In genomic region chr17:66947311-66947710, GRCh38 we compare ENCODE assay signal across 20 cellular contexts. TPM values are rescaled to one million over a fixed set of nuclear protein-coding genes. Genes with fewer than 3 reads are reported as not detected.
"Had no signal": no experiment of that assay in that cellular context is flagged by ENCODE, and none has a peak within 500 bp of the region (broad histone marks: within the 10 kb centered on the region; RNA-seq: fewer than 3 reads in every experiment).

No MANE protein-coding gene starts in this region.

- H3K27me3 ChIP-seq: right atrium auricular region, upper lobe of left lung had no signal

- H3K4me1 Mint-ChIP-seq: activated CD8-positive, alpha-beta memory T cell treated with anti-CD3 and anti-CD28 coated beads, Interleukin-2, amount 10 ng/mL, durations not matched to agents 7 days and 5 days had no signal

- H3K4me3 Mint-ChIP-seq: activated CD4-positive, alpha-beta memory T cell treated with anti-CD3 and anti-CD28 coated beads for 36 hours; activated CD8-positive, alpha-beta memory T cell treated with anti-CD3 and anti-CD28 coated beads, Interleukin-2, amount 10 ng/mL, durations not matched to agents 7 days and 5 days; natural killer cell had no signal

- H3K36me3 ChIP-seq: esophagus muscularis mucosa, right atrium auricular region, suprapubic skin, upper lobe of left lung had no signal

- H3K4me3 ChIP-seq: dorsolateral prefrontal cortex, esophagus muscularis mucosa, mucosa of descending colon, right atrium auricular region, skin epidermis, suprapubic skin, upper lobe of left lung had no signal

- H3K36me3 Mint-ChIP-seq: activated CD4-positive, alpha-beta memory T cell treated with anti-CD3 and anti-CD28 coated beads for 36 hours; activated CD8-positive, alpha-beta memory T cell treated with anti-CD3 and anti-CD28 coated beads, Interleukin-2, amount 10 ng/mL, durations not matched to agents 7 days and 5 days; natural killer cell had no signal

- FAIRE-seq: astrocyte, endometrium, islet of Langerhans had no signal

- H3K9me3 Mint-ChIP-seq: activated CD4-positive, alpha-beta memory T cell treated with anti-CD3 and anti-CD28 coated beads for 36 hours; natural killer cell had no signal

- ATAC-seq: activated CD8-positive, alpha-beta memory T cell treated with anti-CD3 and anti-CD28 coated beads, Interleukin-2, amount 10 ng/mL, durations not matched to agents 7 days and 5 days; left lobe of liver; mucosa of descending colon; natural killer cell; stimulated activated naive CD8-positive, alpha-beta T cell treated with anti-CD3 and anti-CD28 coated beads, Interleukin-15, Interleukin-2, amounts not matched to agents 100 U/mL and 50 U/mL, for 24 hours had no signal

- H3K27ac ChIP-seq: dorsolateral prefrontal cortex, esophagus muscularis mucosa, right atrium auricular region, skin epidermis, suprapubic skin, upper lobe of left lung had no signal

- DNase-seq: activated CD4-positive, alpha-beta memory T cell treated with anti-CD3 and anti-CD28 coated beads for 36 hours; activated CD8-positive, alpha-beta memory T cell treated with anti-CD3 and anti-CD28 coated beads, Interleukin-2, amount 10 ng/mL, durations not matched to agents 7 days and 5 days; activated naive CD4-positive, alpha-beta T cell treated with anti-CD3 and anti-CD28 coated beads, Interleukin-2, amount 50 U/mL, for 16 hours; activated T-cell treated with anti-CD3 and anti-CD28 coated beads, Interleukin-2, amount 50 U/mL, for 1 hour; mammary epithelial cell; mucosa of descending colon; natural killer cell; posterior cingulate gyrus; stimulated activated CD4-positive, alpha-beta T cell treated with anti-CD3 and anti-CD28 coated beads, Interleukin-4, amount 100 ng/mL, for 24 hours; stimulated activated naive CD8-positive, alpha-beta T cell treated with anti-CD3 and anti-CD28 coated beads, Interleukin-15, Interleukin-2, amounts not matched to agents 100 U/mL and 50 U/mL, for 24 hours; upper lobe of left lung had no signal

- H3K27ac Mint-ChIP-seq: activated CD4-positive, alpha-beta memory T cell treated with anti-CD3 and anti-CD28 coated beads for 36 hours; activated CD8-positive, alpha-beta memory T cell treated with anti-CD3 and anti-CD28 coated beads, Interleukin-2, amount 10 ng/mL, durations not matched to agents 7 days and 5 days; natural killer cell had no signal

- H3K9me3 ChIP-seq: esophagus muscularis mucosa, mucosa of descending colon, right atrium auricular region, suprapubic skin, upper lobe of left lung had no signal

RNA-seq across cellular contexts. Expression of gene CACNG4, which starts 17.2 kb away (rescaled TPM):
- total RNA-seq: activated CD4-positive, alpha-beta memory T cell treated with anti-CD3 and anti-CD28 coated beads for 36 hours; activated CD8-positive, alpha-beta memory T cell treated with anti-CD3 and anti-CD28 coated beads, Interleukin-2, amount 10 ng/mL, durations not matched to agents 7 days and 5 days; natural killer cell had no signal
